8 cellular contexts compared by ENCODE assay signal in genomic region chr10:67779455-67780205, GRCh38. TPM values are rescaled to one million over a fixed set of nuclear protein-coding genes. Genes with fewer than 3 reads are reported as not detected.
DNase-seq lines count a peak whose midpoint lies in the region; ATAC-seq and TF ChIP-seq lines count a peak whose summit lies in the region.

No MANE protein-coding gene starts in this region.

- H3K4me1 ChIP-seq in lung (ENCODE audit: control insufficient read depth in 2 of 2, insufficient read depth in 2 of 2, low read length in 2 of 2), result no peaks in the 10 kb centered on the region

- H3K4me3 ChIP-seq in AG10803 (ENCODE audit: low read length) (no peak overlapping the region), lung (no peak overlapping the region)

- peak; percentile 88 for TF ChIP-seq CTCF in AG10803 (conservative IDR thresholded peaks at IDR 0.05; ENCODE audit: low read length)
- TF ChIP-seq CTCF in lung (IDR thresholded peaks at IDR 0.05; ENCODE audit: control extremely low read depth, extremely low read depth), result peak; percentile 89

- peak; percentile 33 for ATAC-seq in GM18867 (IDR thresholded peaks at IDR 0.05; ENCODE audit: unreplicated experiment)
- peak; percentile 35 for ATAC-seq in HG03196 (IDR thresholded peaks at IDR 0.05; ENCODE audit: unreplicated experiment)
- ATAC-seq in lung (ENCODE audit: insufficient read depth, low FRiP score), result peak; percentile 85

- WGBS in lung, 2 donors, result 1 to 2% methylated on average over 4 of the region's 4 CpGs

- H3K36me3 ChIP-seq in lung (ENCODE audit: control insufficient read depth in 2 of 2, insufficient read depth in 2 of 2, low read length in 2 of 2), result no peaks in the 10 kb centered on the region

- DNase-seq in AG10803 (ENCODE audit: low read depth) (peak; percentile 79), NCI-H460 (ENCODE audit: extremely low read depth, low read depth) (peak; percentile 82), dermis blood vessel endothelial cell (peak; percentile 90), lung (ENCODE audit: low spot score) (peak; percentile 65)
- DNase-seq in activated CD4-positive, alpha-beta T cell treated with anti-CD3 and anti-CD28 coated beads for 48 hours, result peak; percentile 73
- peak; percentile 42 for DNase-seq in stimulated activated CD8-positive, alpha-beta memory T cell treated with anti-CD3 and anti-CD28 coated beads, Interleukin-15, amount 100 ng/mL, for 1 hour (ENCODE audit: low read depth)

- H3K27me3 ChIP-seq in lung (ENCODE audit: control insufficient read depth, insufficient read depth), result no peaks in the 10 kb centered on the region

- no peak overlapping the region for H3K27ac ChIP-seq in lung (ENCODE audit: low read depth in 1 of 2, low read length in 1 of 2)

- H3K9me3 ChIP-seq in lung (ENCODE audit: control insufficient read depth in 2 of 2, insufficient read depth in 1 of 2, low read length in 1 of 2), result no peaks in the 10 kb centered on the region

RNA-seq across cellular contexts. Expression of gene DNAJC12, which starts 58.4 kb away (rescaled TPM):
- 45.5 and 53.7 TPM in 2 replicates for total RNA-seq in NCI-H460 (2014; rRNA removed; shearing (Covaris generic))
- 12.3 and 28.9 TPM in 2 replicates for polyA plus RNA-seq in NCI-H460 (2014; cell fraction: nucleus; rRNA removed)
- total RNA-seq in dermis blood vessel endothelial cell, result 3.9 and 4.1 TPM in 2 replicates
- total RNA-seq in lung, result 1 to 10 TPM; 1.5 to 6.4 TPM
- polyA plus RNA-seq in lung, result 1 to 10 TPM; 1.2 to 1.6 TPM

Comparison
In these comparisons a context has a peak if more than half of its experiments do, and no peak if none do; other contexts are left out.
1. ATAC-seq: peak in every context shown above with its lines; median percentile 85 in lung; 35 in HG03196; 33 in GM18867.